8 cellular contexts compared by ENCODE assay signal in the genomic region with DNA sequence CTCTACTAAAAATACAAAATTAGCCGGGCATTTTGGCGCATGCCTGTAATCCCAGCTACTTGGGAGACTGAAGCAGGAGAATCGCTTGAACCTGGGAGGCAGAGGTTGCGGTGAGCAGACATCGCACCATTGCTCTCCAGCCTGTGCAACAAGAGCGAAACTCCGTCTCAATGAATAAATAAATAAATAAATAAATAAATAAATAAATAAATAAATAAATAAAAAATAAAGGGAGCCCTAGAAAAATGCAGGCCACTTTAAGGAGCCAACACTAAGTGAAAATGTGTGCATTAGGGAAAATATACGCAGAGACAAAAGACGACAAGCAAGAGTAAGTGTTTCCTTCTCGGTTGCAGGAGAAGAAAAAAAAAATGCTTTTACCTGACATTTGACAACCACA.
"Had no signal": no experiment of that assay in that cellular context is flagged by ENCODE, and none has a peak within 500 bp of the region (broad histone marks: within the 10 kb centered on the region; RNA-seq: fewer than 3 reads in every experiment).

No MANE protein-coding gene starts in this region.

- H3K4me3 ChIP-seq: GM12878 had no signal

- ATAC-seq: GM12878 had no signal

- FAIRE-seq: G401.6, GM12878, GM12891, GM12892, GM18507, GM19239 had no signal

- DNase-seq: GDM1, GF-D8 had no signal
